ENCODE assay signal across 11 cellular contexts in the genomic region with DNA sequence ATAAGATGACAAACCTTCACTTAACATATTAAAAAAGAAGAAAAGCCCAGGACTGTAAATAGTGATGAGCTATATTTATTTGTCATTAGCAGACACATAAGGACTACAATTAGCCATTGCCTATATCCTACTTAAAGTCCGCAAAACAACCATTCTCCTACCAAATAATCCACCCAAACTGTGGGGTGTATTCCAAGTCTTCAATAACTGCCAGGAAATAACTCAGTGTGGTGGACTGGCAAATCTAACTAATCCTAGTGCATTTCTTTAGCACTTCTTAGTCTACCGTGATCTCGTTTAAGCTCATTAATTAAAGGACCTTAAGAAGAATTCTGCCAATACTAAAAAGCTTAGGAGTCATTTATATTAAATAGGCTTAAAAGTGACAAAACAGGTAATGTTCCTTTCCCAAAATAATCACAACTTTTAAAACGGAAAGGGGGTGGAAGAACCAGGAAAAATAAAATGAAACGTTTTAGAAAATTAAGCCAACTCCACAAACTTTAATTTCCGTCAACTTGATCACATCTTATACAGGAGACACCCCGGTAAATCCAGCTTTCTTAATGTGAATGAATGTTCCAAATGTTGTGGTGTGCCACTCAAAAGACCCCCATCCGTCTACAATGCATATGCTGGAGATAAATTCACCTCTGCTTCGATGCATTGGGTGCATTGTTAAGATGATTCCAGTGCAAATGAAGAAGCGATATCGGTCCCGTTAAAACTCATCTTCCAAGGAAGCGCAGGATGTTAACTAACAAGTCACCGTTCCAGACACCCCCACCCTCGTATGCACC. TPM values are rescaled to one million over a fixed set of nuclear protein-coding genes. Genes with fewer than 3 reads are reported as not detected.
DNase-seq lines count a peak whose midpoint lies in the region; ATAC-seq and TF ChIP-seq lines count a peak whose summit lies in the region.
"Had no signal": no experiment of that assay in that cellular context is flagged by ENCODE, and none has a peak within 500 bp of the region (broad histone marks: within the 10 kb centered on the region; RNA-seq: fewer than 3 reads in every experiment).

No MANE protein-coding gene starts in this region.

- H3K27me3 ChIP-seq in esophagus (ENCODE audit: control insufficient read depth in 1 of 2, insufficient read depth in 2 of 2, low read length in 2 of 2): peaks cover 0 to 4% of the 10 kb centered on the region in 2 donors

- H3K4me1 Mint-ChIP-seq in osteocyte (ENCODE audit: unreplicated experiment): peaks cover 13% of the 10 kb centered on the region
- H3K4me1 Mint-ChIP-seq in activated T-cell treated with anti-CD3 and anti-CD28 coated beads, Interleukin-2, amount 50 U/mL, for 24 hours (ENCODE audit: low read depth): no peaks in the 10 kb centered on the region

- H3K4me3 ChIP-seq in esophagus (ENCODE audit: low read depth in 1 of 2, low read length in 2 of 2): peak overlapping the region; percentile 37 to 72
- H3K4me3 ChIP-seq: SJSA1 had no signal

- ATAC-seq in HG02870 (IDR thresholded peaks at IDR 0.05; ENCODE audit: unreplicated experiment): no peak

- H3K36me3 ChIP-seq in esophagus (ENCODE audit: control insufficient read depth in 2 of 2, insufficient read depth in 2 of 2, low read length in 1 of 2): no peaks in the 10 kb centered on the region
- H3K36me3 ChIP-seq: SJSA1 had no signal

- DNase-seq in Ammon's horn (ENCODE audit: low spot score): peak; percentile 37
- DNase-seq in NCI-H2227 treated with DMSO at 0.1 percent for 48 hours (lab: John Stamatoyannopoulos, UW): peak; percentile 62
- no peak for DNase-seq in osteocyte (ENCODE audit: extremely low spot score, unreplicated experiment)
- DNase-seq in GOT3 (lab: John Stamatoyannopoulos, UW): no peak
- DNase-seq in activated T-cell treated with anti-CD3 and anti-CD28 coated beads, Interleukin-2, amount 50 U/mL, for 24 hours: no peak
- DNase-seq in effector CD8-positive, alpha-beta T cell (lab: John Stamatoyannopoulos, UW): no peak
- DNase-seq: amniotic stem cell, small intestine had no signal

- H3K9me3 ChIP-seq in esophagus (ENCODE audit: control insufficient read depth in 2 of 2, insufficient read depth in 1 of 2, low read depth in 1 of 2, low read length in 1 of 2): no peaks in the 10 kb centered on the region
- H3K9me3 ChIP-seq: SJSA1 had no signal

- no peak overlapping the region for H3K27ac ChIP-seq in esophagus (ENCODE audit: low read depth in 2 of 2, low read length in 1 of 2)
- H3K27ac ChIP-seq: SJSA1 had no signal

- no peaks in the 10 kb centered on the region for H3K36me3 Mint-ChIP-seq in osteocyte (ENCODE audit: unreplicated experiment)
- no peaks in the 10 kb centered on the region for H3K36me3 Mint-ChIP-seq in activated T-cell treated with anti-CD3 and anti-CD28 coated beads, Interleukin-2, amount 50 U/mL, for 24 hours (ENCODE audit: low read depth)

- H3K4me3 Mint-ChIP-seq in osteocyte (ENCODE audit: unreplicated experiment): peak overlapping the region; percentile 82
- H3K4me3 Mint-ChIP-seq in activated T-cell treated with anti-CD3 and anti-CD28 coated beads, Interleukin-2, amount 50 U/mL, for 24 hours: no peak overlapping the region

- 10 to 17% methylated on average over 15 of the region's 15 CpGs for WGBS in esophagus, 2 donors

- H3K4me1 ChIP-seq in esophagus (ENCODE audit: control insufficient read depth in 2 of 2, insufficient read depth in 2 of 2, low read length in 1 of 2): peaks cover 0 to 3% of the 10 kb centered on the region in 2 donors
- H3K4me1 ChIP-seq: SJSA1 had no signal

- no peak overlapping the region for H3K27ac Mint-ChIP-seq in osteocyte (ENCODE audit: unreplicated experiment)
- H3K27ac Mint-ChIP-seq in activated T-cell treated with anti-CD3 and anti-CD28 coated beads, Interleukin-2, amount 50 U/mL, for 24 hours: no peak overlapping the region

- TF ChIP-seq CTCF in osteocyte (IDR thresholded peaks at IDR 0.05): no peak

- no peaks in the 10 kb centered on the region for H3K9me3 Mint-ChIP-seq in osteocyte (ENCODE audit: unreplicated experiment)
- peaks cover 11% of the 10 kb centered on the region for H3K9me3 Mint-ChIP-seq in activated T-cell treated with anti-CD3 and anti-CD28 coated beads, Interleukin-2, amount 50 U/mL, for 24 hours

- H3K27me3 Mint-ChIP-seq in osteocyte (ENCODE audit: unreplicated experiment): peaks cover 42% of the 10 kb centered on the region
- peaks cover 39% of the 10 kb centered on the region for H3K27me3 Mint-ChIP-seq in activated T-cell treated with anti-CD3 and anti-CD28 coated beads, Interleukin-2, amount 50 U/mL, for 24 hours

RNA-seq across cellular contexts. Expression of gene NOVA1, which starts 1.7 kb away (rescaled TPM):
- 1 to 10 TPM in 1 of 2 donors, under 1 TPM in 1; 0.60 to 1.4 TPM for polyA plus RNA-seq in esophagus
- 1.5 and 1.9 TPM in 2 replicates for total RNA-seq in osteocyte
- total RNA-seq: SJSA1 had no signal

Comparison
In these comparisons a context has a peak if more than half of its experiments do, and no peak if none do; other contexts are left out.
1. DNase-seq: peak in Ammon's horn (single experiment) and NCI-H2227 treated with DMSO at 0.1 percent for 48 hours (single experiment); none in osteocyte (single experiment), GOT3 (single experiment), activated T-cell treated with anti-CD3 and anti-CD28 coated beads, Interleukin-2, amount 50 U/mL, for 24 hours (single experiment) and effector CD8-positive, alpha-beta T cell (single experiment).